Comparison of ENCODE assay signal across 1 cellular context in the genomic region with DNA sequence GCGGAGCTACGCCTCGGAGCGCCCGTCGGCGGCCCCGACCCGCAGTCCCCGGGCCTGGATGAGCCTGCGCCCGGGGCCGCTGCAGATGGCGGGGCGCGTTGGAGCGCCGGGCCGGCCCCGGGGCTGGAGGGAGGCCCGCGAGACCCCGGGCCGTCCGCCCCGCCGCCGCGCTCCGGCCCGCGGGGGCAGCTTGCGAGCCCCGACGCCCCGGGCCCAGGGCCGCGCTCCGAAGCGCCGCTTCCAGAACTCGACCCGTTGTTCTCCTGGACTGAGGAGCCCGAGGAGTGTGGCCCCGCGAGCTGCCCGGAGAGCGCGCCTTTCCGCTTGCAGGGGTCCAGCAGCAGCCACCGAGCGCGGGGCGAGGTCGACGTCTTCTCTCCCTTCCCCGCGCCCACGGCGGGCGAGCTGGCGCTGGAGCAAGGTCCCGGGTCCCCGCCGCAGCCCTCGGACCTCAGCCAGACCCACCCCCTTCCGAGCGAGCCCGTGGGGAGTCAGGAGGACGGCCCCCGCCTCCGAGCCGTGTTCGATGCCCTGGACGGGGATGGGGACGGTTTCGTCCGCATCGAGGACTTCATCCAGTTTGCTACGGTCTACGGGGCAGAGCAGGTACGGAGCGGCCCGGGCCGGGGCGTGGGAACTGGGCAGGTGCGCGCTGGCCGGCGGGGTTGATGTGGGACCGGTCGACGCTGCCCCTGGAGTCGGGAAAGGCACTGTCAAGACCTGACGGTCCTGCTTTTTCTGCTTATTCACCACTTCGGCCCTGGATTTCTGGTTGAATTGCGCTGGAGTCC.
A peak's percentile ranks its signal among the peaks of the same experiment; 100 is the strongest.
TF ChIP-seq lines count a peak whose summit lies in the region.

No MANE protein-coding gene starts in this region.

TF ChIP-seq in K562, 482 proteins besides CTCF, POLR2A, EP300 and RAD21 (continues in another document):
- TF ChIP-seq, protein P1, sequence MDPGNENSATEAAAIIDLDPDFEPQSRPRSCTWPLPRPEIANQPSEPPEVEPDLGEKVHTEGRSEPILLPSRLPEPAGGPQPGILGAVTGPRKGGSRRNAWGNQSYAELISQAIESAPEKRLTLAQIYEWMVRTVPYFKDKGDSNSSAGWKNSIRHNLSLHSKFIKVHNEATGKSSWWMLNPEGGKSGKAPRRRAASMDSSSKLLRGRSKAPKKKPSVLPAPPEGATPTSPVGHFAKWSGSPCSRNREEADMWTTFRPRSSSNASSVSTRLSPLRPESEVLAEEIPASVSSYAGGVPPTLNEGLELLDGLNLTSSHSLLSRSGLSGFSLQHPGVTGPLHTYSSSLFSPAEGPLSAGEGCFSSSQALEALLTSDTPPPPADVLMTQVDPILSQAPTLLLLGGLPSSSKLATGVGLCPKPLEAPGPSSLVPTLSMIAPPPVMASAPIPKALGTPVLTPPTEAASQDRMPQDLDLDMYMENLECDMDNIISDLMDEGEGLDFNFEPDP (CRISPR knock-in tag; IDR thresholded peaks at IDR 0.05): no peak
- TF ChIP-seq BRCA1 (IDR thresholded peaks at IDR 0.05) (no peak), BRCA1 (CRISPR knock-in tag; IDR thresholded peaks at IDR 0.05) (0 out of 2 replicates have a peak, but pooled peaks have one; percentile 51), STAT5A (IDR thresholded peaks at IDR 0.05; ENCODE audit: borderline replicate concordance, low read length) (no peak), TEAD2 (tag; IDR thresholded peaks at IDR 0.05) (no peak), ZNF764 (CRISPR knock-in tag; IDR thresholded peaks at IDR 0.05; ENCODE audit: low read depth) (no peak), RBM14 (IDR thresholded peaks at IDR 0.05; ENCODE audit: borderline replicate concordance, insufficient read depth, low read depth, low read length) (no peak), E2F3 (CRISPR knock-in tag; IDR thresholded peaks at IDR 0.05) (no peak), FOXM1 (IDR thresholded peaks at IDR 0.05; ENCODE audit: low read depth) (no peak), FOXM1 (CRISPR knock-in tag; IDR thresholded peaks at IDR 0.05; ENCODE audit: low read depth) (no peak), MEF2D (tag; conservative IDR thresholded peaks at IDR 0.05; ENCODE audit: low read depth) (no peak), KAT8 (IDR thresholded peaks at IDR 0.05; ENCODE audit: low read depth) (no peak), ETV5 (CRISPR knock-in tag; IDR thresholded peaks at IDR 0.05; ENCODE audit: low read depth) (no peak), U2AF1 (optimal IDR thresholded peaks at IDR 0.05; ENCODE audit: low read depth, low read length) (no peak), ZBTB7A (IDR thresholded peaks at IDR 0.05; ENCODE audit: borderline replicate concordance, control insufficient read depth, low read depth, low read length) (0 out of 2 replicates have a peak, but pooled peaks have one; percentile 12), ZNF3 (CRISPR knock-in tag; IDR thresholded peaks at IDR 0.05) (no peak), SMARCA4 (IDR thresholded peaks at IDR 0.05) (no peak), ZNF184 (CRISPR knock-in tag; IDR thresholded peaks at IDR 0.05) (no peak), PHTF2 (CRISPR knock-in tag; IDR thresholded peaks at IDR 0.05) (no peak), PRPF4 (IDR thresholded peaks at IDR 0.05; ENCODE audit: insufficient read depth, low read depth, low read length, poor library complexity, severe bottlenecking) (no peak), C11orf30 (IDR thresholded peaks at IDR 0.05; ENCODE audit: low read depth) (no peak)
- TF ChIP-seq, protein P2, sequence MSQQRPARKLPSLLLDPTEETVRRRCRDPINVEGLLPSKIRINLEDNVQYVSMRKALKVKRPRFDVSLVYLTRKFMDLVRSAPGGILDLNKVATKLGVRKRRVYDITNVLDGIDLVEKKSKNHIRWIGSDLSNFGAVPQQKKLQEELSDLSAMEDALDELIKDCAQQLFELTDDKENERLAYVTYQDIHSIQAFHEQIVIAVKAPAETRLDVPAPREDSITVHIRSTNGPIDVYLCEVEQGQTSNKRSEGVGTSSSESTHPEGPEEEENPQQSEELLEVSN (IDR thresholded peaks at IDR 0.05; ENCODE audit: borderline replicate concordance in 1 of 2, extremely low read depth in 1 of 2, insufficient read depth in 1 of 2, insufficient read length in 1 of 2, low read depth in 1 of 2, low read length in 1 of 2, poor library complexity in 1 of 2, severe bottlenecking in 1 of 2): peak; percentile 32 to 68
- TF ChIP-seq, protein P3, sequence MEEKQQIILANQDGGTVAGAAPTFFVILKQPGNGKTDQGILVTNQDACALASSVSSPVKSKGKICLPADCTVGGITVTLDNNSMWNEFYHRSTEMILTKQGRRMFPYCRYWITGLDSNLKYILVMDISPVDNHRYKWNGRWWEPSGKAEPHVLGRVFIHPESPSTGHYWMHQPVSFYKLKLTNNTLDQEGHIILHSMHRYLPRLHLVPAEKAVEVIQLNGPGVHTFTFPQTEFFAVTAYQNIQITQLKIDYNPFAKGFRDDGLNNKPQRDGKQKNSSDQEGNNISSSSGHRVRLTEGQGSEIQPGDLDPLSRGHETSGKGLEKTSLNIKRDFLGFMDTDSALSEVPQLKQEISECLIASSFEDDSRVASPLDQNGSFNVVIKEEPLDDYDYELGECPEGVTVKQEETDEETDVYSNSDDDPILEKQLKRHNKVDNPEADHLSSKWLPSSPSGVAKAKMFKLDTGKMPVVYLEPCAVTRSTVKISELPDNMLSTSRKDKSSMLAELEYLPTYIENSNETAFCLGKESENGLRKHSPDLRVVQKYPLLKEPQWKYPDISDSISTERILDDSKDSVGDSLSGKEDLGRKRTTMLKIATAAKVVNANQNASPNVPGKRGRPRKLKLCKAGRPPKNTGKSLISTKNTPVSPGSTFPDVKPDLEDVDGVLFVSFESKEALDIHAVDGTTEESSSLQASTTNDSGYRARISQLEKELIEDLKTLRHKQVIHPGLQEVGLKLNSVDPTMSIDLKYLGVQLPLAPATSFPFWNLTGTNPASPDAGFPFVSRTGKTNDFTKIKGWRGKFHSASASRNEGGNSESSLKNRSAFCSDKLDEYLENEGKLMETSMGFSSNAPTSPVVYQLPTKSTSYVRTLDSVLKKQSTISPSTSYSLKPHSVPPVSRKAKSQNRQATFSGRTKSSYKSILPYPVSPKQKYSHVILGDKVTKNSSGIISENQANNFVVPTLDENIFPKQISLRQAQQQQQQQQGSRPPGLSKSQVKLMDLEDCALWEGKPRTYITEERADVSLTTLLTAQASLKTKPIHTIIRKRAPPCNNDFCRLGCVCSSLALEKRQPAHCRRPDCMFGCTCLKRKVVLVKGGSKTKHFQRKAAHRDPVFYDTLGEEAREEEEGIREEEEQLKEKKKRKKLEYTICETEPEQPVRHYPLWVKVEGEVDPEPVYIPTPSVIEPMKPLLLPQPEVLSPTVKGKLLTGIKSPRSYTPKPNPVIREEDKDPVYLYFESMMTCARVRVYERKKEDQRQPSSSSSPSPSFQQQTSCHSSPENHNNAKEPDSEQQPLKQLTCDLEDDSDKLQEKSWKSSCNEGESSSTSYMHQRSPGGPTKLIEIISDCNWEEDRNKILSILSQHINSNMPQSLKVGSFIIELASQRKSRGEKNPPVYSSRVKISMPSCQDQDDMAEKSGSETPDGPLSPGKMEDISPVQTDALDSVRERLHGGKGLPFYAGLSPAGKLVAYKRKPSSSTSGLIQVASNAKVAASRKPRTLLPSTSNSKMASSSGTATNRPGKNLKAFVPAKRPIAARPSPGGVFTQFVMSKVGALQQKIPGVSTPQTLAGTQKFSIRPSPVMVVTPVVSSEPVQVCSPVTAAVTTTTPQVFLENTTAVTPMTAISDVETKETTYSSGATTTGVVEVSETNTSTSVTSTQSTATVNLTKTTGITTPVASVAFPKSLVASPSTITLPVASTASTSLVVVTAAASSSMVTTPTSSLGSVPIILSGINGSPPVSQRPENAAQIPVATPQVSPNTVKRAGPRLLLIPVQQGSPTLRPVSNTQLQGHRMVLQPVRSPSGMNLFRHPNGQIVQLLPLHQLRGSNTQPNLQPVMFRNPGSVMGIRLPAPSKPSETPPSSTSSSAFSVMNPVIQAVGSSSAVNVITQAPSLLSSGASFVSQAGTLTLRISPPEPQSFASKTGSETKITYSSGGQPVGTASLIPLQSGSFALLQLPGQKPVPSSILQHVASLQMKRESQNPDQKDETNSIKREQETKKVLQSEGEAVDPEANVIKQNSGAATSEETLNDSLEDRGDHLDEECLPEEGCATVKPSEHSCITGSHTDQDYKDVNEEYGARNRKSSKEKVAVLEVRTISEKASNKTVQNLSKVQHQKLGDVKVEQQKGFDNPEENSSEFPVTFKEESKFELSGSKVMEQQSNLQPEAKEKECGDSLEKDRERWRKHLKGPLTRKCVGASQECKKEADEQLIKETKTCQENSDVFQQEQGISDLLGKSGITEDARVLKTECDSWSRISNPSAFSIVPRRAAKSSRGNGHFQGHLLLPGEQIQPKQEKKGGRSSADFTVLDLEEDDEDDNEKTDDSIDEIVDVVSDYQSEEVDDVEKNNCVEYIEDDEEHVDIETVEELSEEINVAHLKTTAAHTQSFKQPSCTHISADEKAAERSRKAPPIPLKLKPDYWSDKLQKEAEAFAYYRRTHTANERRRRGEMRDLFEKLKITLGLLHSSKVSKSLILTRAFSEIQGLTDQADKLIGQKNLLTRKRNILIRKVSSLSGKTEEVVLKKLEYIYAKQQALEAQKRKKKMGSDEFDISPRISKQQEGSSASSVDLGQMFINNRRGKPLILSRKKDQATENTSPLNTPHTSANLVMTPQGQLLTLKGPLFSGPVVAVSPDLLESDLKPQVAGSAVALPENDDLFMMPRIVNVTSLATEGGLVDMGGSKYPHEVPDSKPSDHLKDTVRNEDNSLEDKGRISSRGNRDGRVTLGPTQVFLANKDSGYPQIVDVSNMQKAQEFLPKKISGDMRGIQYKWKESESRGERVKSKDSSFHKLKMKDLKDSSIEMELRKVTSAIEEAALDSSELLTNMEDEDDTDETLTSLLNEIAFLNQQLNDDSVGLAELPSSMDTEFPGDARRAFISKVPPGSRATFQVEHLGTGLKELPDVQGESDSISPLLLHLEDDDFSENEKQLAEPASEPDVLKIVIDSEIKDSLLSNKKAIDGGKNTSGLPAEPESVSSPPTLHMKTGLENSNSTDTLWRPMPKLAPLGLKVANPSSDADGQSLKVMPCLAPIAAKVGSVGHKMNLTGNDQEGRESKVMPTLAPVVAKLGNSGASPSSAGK (IDR thresholded peaks at IDR 0.05): no peak
- TF ChIP-seq, protein P4, sequence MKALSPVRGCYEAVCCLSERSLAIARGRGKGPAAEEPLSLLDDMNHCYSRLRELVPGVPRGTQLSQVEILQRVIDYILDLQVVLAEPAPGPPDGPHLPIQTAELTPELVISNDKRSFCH (CRISPR knock-in tag; IDR thresholded peaks at IDR 0.05): no peak
- TF ChIP-seq, protein P4 (tag; IDR thresholded peaks at IDR 0.05): no peak
- TF ChIP-seq, protein P5, sequence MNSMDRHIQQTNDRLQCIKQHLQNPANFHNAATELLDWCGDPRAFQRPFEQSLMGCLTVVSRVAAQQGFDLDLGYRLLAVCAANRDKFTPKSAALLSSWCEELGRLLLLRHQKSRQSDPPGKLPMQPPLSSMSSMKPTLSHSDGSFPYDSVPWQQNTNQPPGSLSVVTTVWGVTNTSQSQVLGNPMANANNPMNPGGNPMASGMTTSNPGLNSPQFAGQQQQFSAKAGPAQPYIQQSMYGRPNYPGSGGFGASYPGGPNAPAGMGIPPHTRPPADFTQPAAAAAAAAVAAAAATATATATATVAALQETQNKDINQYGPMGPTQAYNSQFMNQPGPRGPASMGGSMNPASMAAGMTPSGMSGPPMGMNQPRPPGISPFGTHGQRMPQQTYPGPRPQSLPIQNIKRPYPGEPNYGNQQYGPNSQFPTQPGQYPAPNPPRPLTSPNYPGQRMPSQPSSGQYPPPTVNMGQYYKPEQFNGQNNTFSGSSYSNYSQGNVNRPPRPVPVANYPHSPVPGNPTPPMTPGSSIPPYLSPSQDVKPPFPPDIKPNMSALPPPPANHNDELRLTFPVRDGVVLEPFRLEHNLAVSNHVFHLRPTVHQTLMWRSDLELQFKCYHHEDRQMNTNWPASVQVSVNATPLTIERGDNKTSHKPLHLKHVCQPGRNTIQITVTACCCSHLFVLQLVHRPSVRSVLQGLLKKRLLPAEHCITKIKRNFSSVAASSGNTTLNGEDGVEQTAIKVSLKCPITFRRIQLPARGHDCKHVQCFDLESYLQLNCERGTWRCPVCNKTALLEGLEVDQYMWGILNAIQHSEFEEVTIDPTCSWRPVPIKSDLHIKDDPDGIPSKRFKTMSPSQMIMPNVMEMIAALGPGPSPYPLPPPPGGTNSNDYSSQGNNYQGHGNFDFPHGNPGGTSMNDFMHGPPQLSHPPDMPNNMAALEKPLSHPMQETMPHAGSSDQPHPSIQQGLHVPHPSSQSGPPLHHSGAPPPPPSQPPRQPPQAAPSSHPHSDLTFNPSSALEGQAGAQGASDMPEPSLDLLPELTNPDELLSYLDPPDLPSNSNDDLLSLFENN (IDR thresholded peaks at IDR 0.05; ENCODE audit: low read depth in 2 of 2, low read length in 2 of 2): no peak
- TF ChIP-seq, protein P6, sequence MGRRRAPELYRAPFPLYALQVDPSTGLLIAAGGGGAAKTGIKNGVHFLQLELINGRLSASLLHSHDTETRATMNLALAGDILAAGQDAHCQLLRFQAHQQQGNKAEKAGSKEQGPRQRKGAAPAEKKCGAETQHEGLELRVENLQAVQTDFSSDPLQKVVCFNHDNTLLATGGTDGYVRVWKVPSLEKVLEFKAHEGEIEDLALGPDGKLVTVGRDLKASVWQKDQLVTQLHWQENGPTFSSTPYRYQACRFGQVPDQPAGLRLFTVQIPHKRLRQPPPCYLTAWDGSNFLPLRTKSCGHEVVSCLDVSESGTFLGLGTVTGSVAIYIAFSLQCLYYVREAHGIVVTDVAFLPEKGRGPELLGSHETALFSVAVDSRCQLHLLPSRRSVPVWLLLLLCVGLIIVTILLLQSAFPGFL (CRISPR knock-in tag; IDR thresholded peaks at IDR 0.05): no peak
